9 cellular contexts compared by ENCODE assay signal in the genomic region with DNA sequence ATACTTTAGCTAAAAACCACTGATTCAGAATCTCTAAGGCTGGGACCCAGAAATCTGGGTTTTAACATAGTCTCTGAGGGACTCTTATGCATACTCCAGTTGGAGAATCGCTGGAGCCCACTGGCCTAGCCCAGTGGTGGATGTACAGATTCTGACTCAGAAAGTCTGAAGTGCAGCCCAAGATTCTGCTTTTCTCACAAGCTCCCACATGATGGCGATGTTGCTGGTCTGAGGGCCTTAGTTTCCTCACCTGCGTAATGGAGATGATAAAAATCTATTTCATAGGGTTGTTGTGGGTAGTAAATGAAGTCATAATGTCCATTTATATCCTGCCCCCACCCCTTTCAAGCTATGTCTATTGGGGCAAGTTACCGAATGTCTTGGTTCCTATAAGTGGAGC. TPM values are rescaled to one million over a fixed set of nuclear protein-coding genes. Genes with fewer than 3 reads are reported as not detected.
DNase-seq lines count a peak whose midpoint lies in the region; ATAC-seq and TF ChIP-seq lines count a peak whose summit lies in the region.
"Had no signal": no experiment of that assay in that cellular context is flagged by ENCODE, and none has a peak within 500 bp of the region (broad histone marks: within the 10 kb centered on the region; RNA-seq: fewer than 3 reads in every experiment).

No MANE protein-coding gene starts in this region.

- no peak overlapping the region for H3K27ac Mint-ChIP-seq in activated CD8-positive, alpha-beta memory T cell treated with anti-CD3 and anti-CD28 coated beads, Interleukin-2, amount 10 ng/mL, durations not matched to agents 7 days and 5 days
- no peak overlapping the region for H3K27ac Mint-ChIP-seq in activated CD4-positive, alpha-beta memory T cell treated with anti-CD3 and anti-CD28 coated beads for 36 hours
- H3K27ac Mint-ChIP-seq in immature natural killer cell = no peak overlapping the region
- H3K27ac Mint-ChIP-seq: brain had no signal

- POLR2A ChIA-PET in activated CD4-positive, alpha-beta memory T cell treated with anti-CD3 and anti-CD28 coated beads for 36 hours (lab: Charles Lee) = no interaction called here

- in situ Hi-C loops in transverse colon (cut with MboI; ENCODE audit: low pct_ligation_motif_present in 1 of 4, low pct_unique_long_range_greater_than_20kb in 1 of 4, low sequenced_read_pairs in 3 of 4) = no loop called here

- 20 to 26% methylated on average over 3 to 4 of the region's 4 CpGs for WGBS in transverse colon (ENCODE audit: low coverage in 1 of 2), 2 donors
- 44% methylated on average over 4 of the region's 4 CpGs for WGBS in prostate gland

- intact Hi-C loops in activated CD4-positive, alpha-beta memory T cell treated with anti-CD3 and anti-CD28 coated beads for 36 hours (cut with micrococcal nuclease) = loop anchor here (1.0 kb wide), 2 partner anchors 41 to 367 kb away; no protein-coding TSS in a partner anchor
- intact Hi-C loops in transverse colon (cut with DNase I; ENCODE audit: low total_unique reads) = no loop called here
- intact Hi-C loops in prostate gland (cut with DNase I) = no loop called here

- H3K36me3 ChIP-seq in transverse colon (no peaks in the 10 kb centered on the region), prostate gland (no peaks in the 10 kb centered on the region)

- no peaks in the 10 kb centered on the region for H3K36me3 Mint-ChIP-seq in activated CD8-positive, alpha-beta memory T cell treated with anti-CD3 and anti-CD28 coated beads, Interleukin-2, amount 10 ng/mL, durations not matched to agents 7 days and 5 days
- no peaks in the 10 kb centered on the region for H3K36me3 Mint-ChIP-seq in activated CD4-positive, alpha-beta memory T cell treated with anti-CD3 and anti-CD28 coated beads for 36 hours
- peaks cover 0 to 3% (median 0%) of the 10 kb centered on the region in 3 donors for H3K36me3 Mint-ChIP-seq in immature natural killer cell
- H3K36me3 Mint-ChIP-seq: brain had no signal

- H3K9me3 ChIP-seq in transverse colon (no peaks in the 10 kb centered on the region), prostate gland (no peaks in the 10 kb centered on the region)

- no peak overlapping the region for H3K27ac ChIP-seq in transverse colon
- H3K27ac ChIP-seq in prostate gland = no peak overlapping the region

- ATAC-seq in activated CD8-positive, alpha-beta memory T cell treated with anti-CD3 and anti-CD28 coated beads, Interleukin-2, amount 10 ng/mL, durations not matched to agents 7 days and 5 days = peak; percentile 88

- TF ChIP-seq POLR2A in transverse colon (IDR thresholded peaks at IDR 0.05) = no peak
- no peak for TF ChIP-seq POLR2A in prostate gland (IDR thresholded peaks at IDR 0.05)

- no peaks in the 10 kb centered on the region for H3K27me3 ChIP-seq in transverse colon
- no peaks in the 10 kb centered on the region for H3K27me3 ChIP-seq in prostate gland (replicated peaks; ENCODE audit: insufficient read depth)

- peaks cover 2% of the 10 kb centered on the region for H3K4me1 Mint-ChIP-seq in activated CD8-positive, alpha-beta memory T cell treated with anti-CD3 and anti-CD28 coated beads, Interleukin-2, amount 10 ng/mL, durations not matched to agents 7 days and 5 days
- H3K4me1 Mint-ChIP-seq in activated CD4-positive, alpha-beta memory T cell treated with anti-CD3 and anti-CD28 coated beads for 36 hours (ENCODE audit: low read depth) = no peaks in the 10 kb centered on the region
- no peaks in the 10 kb centered on the region for H3K4me1 Mint-ChIP-seq in immature natural killer cell
- H3K4me1 Mint-ChIP-seq: brain had no signal

- no peak overlapping the region for H3K4me3 Mint-ChIP-seq in activated CD8-positive, alpha-beta memory T cell treated with anti-CD3 and anti-CD28 coated beads, Interleukin-2, amount 10 ng/mL, durations not matched to agents 7 days and 5 days
- H3K4me3 Mint-ChIP-seq in activated CD4-positive, alpha-beta memory T cell treated with anti-CD3 and anti-CD28 coated beads for 36 hours = no peak overlapping the region
- no peak overlapping the region for H3K4me3 Mint-ChIP-seq in immature natural killer cell
- H3K4me3 Mint-ChIP-seq: brain had no signal

- H3K4me1 ChIP-seq in transverse colon = no peaks in the 10 kb centered on the region
- H3K4me1 ChIP-seq in prostate gland (replicated peaks) = no peaks in the 10 kb centered on the region

- H3K27me3 Mint-ChIP-seq in activated CD8-positive, alpha-beta memory T cell treated with anti-CD3 and anti-CD28 coated beads, Interleukin-2, amount 10 ng/mL, durations not matched to agents 7 days and 5 days = peaks cover 12% of the 10 kb centered on the region
- peaks cover 2% of the 10 kb centered on the region for H3K27me3 Mint-ChIP-seq in activated CD4-positive, alpha-beta memory T cell treated with anti-CD3 and anti-CD28 coated beads for 36 hours
- peaks cover 0 to 5% (median 5%) of the 10 kb centered on the region in 3 donors for H3K27me3 Mint-ChIP-seq in immature natural killer cell (ENCODE audit: low read depth in 3 of 3)

- DNase-seq in activated CD8-positive, alpha-beta memory T cell treated with anti-CD3 and anti-CD28 coated beads, Interleukin-2, amount 10 ng/mL, durations not matched to agents 7 days and 5 days = peak; percentile 67
- no peak for DNase-seq in activated CD8-positive, alpha-beta memory T cell treated with anti-CD3 and anti-CD28 coated beads for 24 hours
- peak; percentile 29 for DNase-seq in KG1 (lab: John Stamatoyannopoulos, UW)
- DNase-seq in activated CD4-positive, alpha-beta memory T cell treated with anti-CD3 and anti-CD28 coated beads for 36 hours = peak; percentile 60
- DNase-seq in immature natural killer cell = peak in 2 of 3 donors; percentile 15 to 28
- no peak for DNase-seq in transverse colon
- no peak for DNase-seq in prostate gland (ENCODE audit: low spot score)
- DNase-seq in anterior cingulate cortex (lab: John Stamatoyannopoulos, UW) = no peak

- H3K9me3 Mint-ChIP-seq in activated CD8-positive, alpha-beta memory T cell treated with anti-CD3 and anti-CD28 coated beads, Interleukin-2, amount 10 ng/mL, durations not matched to agents 7 days and 5 days (ENCODE audit: low read depth) = no peaks in the 10 kb centered on the region
- H3K9me3 Mint-ChIP-seq in activated CD4-positive, alpha-beta memory T cell treated with anti-CD3 and anti-CD28 coated beads for 36 hours = no peaks in the 10 kb centered on the region
- no peaks in the 10 kb centered on the region for H3K9me3 Mint-ChIP-seq in immature natural killer cell

- TF ChIP-seq CTCF in transverse colon (IDR thresholded peaks at IDR 0.05) (peak; percentile 20 to 42 (median 36)), prostate gland (IDR thresholded peaks at IDR 0.05) (peak in 2 of 4 experiments; percentile 32 to 33)

- CTCF ChIA-PET in activated CD8-positive, alpha-beta memory T cell treated with anti-CD3 and anti-CD28 coated beads, Interleukin-2, amount 10 ng/mL, durations not matched to agents 7 days and 5 days (lab: Charles Lee) = interaction anchor here (0.6 to 5.4 kb wide), 16 partner anchors 9 to 510 kb away, joined by 3 to 59 read pairs (median 4); no protein-coding TSS in a partner anchor
- CTCF ChIA-PET in activated CD4-positive, alpha-beta memory T cell treated with anti-CD3 and anti-CD28 coated beads for 36 hours (lab: Charles Lee) = interaction anchor here (0.8 to 5.1 kb wide), 14 partner anchors 8 to 470 kb away, joined by 3 to 58 read pairs (median 4); a partner anchor contains a TSS

- no peak for TF ChIP-seq EP300 in transverse colon (IDR thresholded peaks at IDR 0.05; ENCODE audit: low read depth)

- H3K4me3 ChIP-seq in transverse colon = no peak overlapping the region
- no peak overlapping the region for H3K4me3 ChIP-seq in prostate gland

RNA-seq across cellular contexts. Expression of a gene that starts 7.7 kb away (rescaled TPM):
- total RNA-seq in activated CD8-positive, alpha-beta memory T cell treated with anti-CD3 and anti-CD28 coated beads, Interleukin-2, amount 10 ng/mL, durations not matched to agents 7 days and 5 days = 10 to 100 TPM; 12.4 to 14.8 TPM
- total RNA-seq in activated CD4-positive, alpha-beta memory T cell treated with anti-CD3 and anti-CD28 coated beads for 36 hours = 10 to 100 TPM in 1 of 2 experiments, 1 to 10 TPM in 1; 9.0 to 11.1 TPM
- 10 to 100 TPM; 11.2 to 17.9 (median 13.0) TPM for polyA plus RNA-seq in immature natural killer cell
- total RNA-seq in transverse colon (1 to 10 TPM in 3 of 4 donors, under 1 TPM in 1; 0.75 to 7.9 (median 3.9) TPM), prostate gland (1 to 10 TPM; 2.0 to 6.1 TPM)

RNA-seq across cellular contexts. Expression of a gene that starts 19.9 kb away (rescaled TPM):
- not detected for total RNA-seq in activated CD8-positive, alpha-beta memory T cell treated with anti-CD3 and anti-CD28 coated beads, Interleukin-2, amount 10 ng/mL, durations not matched to agents 7 days and 5 days
- not detected for total RNA-seq in activated CD4-positive, alpha-beta memory T cell treated with anti-CD3 and anti-CD28 coated beads for 36 hours
- not detected for polyA plus RNA-seq in immature natural killer cell
- total RNA-seq in transverse colon (not detected), prostate gland (under 1 TPM in 1 of 2 donors, not detected in 1; 0.45 TPM)

Comparison
In these comparisons a context has a peak if more than half of its experiments do, and no peak if none do; other contexts are left out.
1. DNase-seq: peak in activated CD8-positive, alpha-beta memory T cell treated with anti-CD3 and anti-CD28 coated beads, Interleukin-2, amount 10 ng/mL, durations not matched to agents 7 days and 5 days (single experiment), KG1 (single experiment), activated CD4-positive, alpha-beta memory T cell treated with anti-CD3 and anti-CD28 coated beads for 36 hours (single experiment) and immature natural killer cell (2 of 3); none in activated CD8-positive, alpha-beta memory T cell treated with anti-CD3 and anti-CD28 coated beads for 24 hours (single experiment), transverse colon (single experiment), prostate gland (single experiment) and anterior cingulate cortex (0 of 58).